In the genomic region with DNA sequence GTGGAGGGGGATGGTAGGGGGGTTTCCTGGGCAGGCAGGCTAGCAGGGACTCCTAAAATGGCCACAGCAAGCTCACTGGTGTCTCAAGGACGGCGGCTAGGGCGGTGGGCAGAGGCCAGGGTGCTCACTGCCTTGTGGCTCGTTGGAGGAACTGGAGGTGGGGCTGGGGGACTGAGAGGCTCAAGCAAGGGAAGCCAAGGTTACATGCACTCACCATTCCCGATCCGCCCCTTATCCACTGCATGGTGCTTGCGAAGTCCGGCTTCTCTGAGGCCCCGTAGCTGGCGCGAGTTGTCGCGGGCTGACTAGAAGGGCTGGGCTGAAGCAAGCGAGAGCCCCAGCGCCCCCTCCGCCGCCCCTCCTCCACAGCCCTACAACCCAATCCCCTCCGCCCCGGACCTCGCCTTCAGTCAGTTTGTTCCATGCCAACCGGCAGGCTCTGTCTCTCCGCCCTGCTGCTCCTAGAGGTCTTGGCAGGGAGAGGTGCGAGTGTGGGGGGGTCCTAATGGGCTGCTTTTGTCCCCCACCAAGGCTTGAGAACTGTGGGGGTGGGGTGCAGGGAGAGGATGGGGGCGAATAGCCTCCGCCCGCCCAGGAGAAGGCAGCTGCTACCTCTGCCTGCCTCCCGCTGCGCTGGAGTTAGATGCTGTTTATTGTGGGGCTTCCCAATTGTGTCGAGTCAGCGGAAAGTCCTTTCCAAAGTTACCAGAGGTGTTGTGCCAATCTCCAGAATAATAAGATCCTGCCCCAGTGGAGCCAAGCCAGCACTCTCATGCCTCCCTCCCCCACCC, we compare ENCODE assay signal across 8 cellular contexts. TPM values are rescaled to one million over a fixed set of nuclear protein-coding genes. Genes with fewer than 3 reads are reported as not detected.
DNase-seq lines count a peak whose midpoint lies in the region; ATAC-seq lines count a peak whose summit lies in the region.

A gene (minus strand): TSS at position 313 of the 791 bp plus-strand sequence. CDS start 69 bp downstream, at position 244.

- H3K9me3 ChIP-seq in T-helper 17 cell (ENCODE audit: control insufficient read depth, low read length, poor library complexity, severe bottlenecking) = no peaks in the 10 kb centered on the region

- DNase-seq in NCI-H748 (lab: John Stamatoyannopoulos, UW; ENCODE audit: unreplicated experiment) = peak; percentile 8
- no peak for DNase-seq in NCI-H748 treated with DMSO at 0.1 percent for 48 hours (lab: John Stamatoyannopoulos, UW)
- DNase-seq in T-helper 17 cell = no peak
- peak; percentile 7 for DNase-seq in fibroblast of peridontal ligament (ENCODE audit: extremely low read depth)
- no peak for DNase-seq in naive B cell
- DNase-seq in NCI-H510A (lab: John Stamatoyannopoulos, UW) = no peak
- no peak for DNase-seq in NCI-H510A treated with DMSO at 0.1 percent for 48 hours (lab: John Stamatoyannopoulos, UW)

- H3K4me1 Mint-ChIP-seq in T-helper 17 cell (no peaks in the 10 kb centered on the region), naive B cell (peaks cover 0 to 4% (median 0%) of the 10 kb centered on the region in 3 donors)

- H3K27me3 Mint-ChIP-seq in T-helper 17 cell (peaks cover 14% of the 10 kb centered on the region), naive B cell (no peaks in the 10 kb centered on the region)

- ATAC-seq in T-helper 17 cell (no peak), naive B cell (ENCODE audit: low read depth in 2 of 2) (peak; percentile 28 to 48)
- no peak for ATAC-seq in activated CD4-positive, CD25-positive, alpha-beta regulatory T cell treated with anti-CD3 and anti-CD28 coated beads, Interleukin-2, amount 50 U/mL, for 24 hours

- no peak within 1 kb of the TSS for H3K27ac Mint-ChIP-seq in T-helper 17 cell
- H3K27ac Mint-ChIP-seq in naive B cell = peak within 1 kb of the TSS in 2 of 6 donors; percentile 13 to 62

- peaks cover 0 to 2% (median 0%) of the 10 kb centered on the region in 7 donors for H3K9me3 Mint-ChIP-seq in naive B cell

- H3K36me3 Mint-ChIP-seq in T-helper 17 cell (ENCODE audit: low read depth) (no peaks in the 10 kb centered on the region), naive B cell (no peaks in the 10 kb centered on the region)

- peak within 1 kb of the TSS; percentile 58 for H3K4me3 Mint-ChIP-seq in T-helper 17 cell
- H3K4me3 Mint-ChIP-seq in naive B cell = peak within 1 kb of the TSS; percentile 65 to 90 (median 82)

RNA-seq across cellular contexts. Expression of the gene that starts here (rescaled TPM):
- 10 to 100 TPM; 15.2 to 16.2 TPM for total RNA-seq in T-helper 17 cell
- 10 to 100 TPM in 2 of 6 donors, 1 to 10 TPM in 4; 6.0 to 11.2 (median 7.0) TPM for polyA plus RNA-seq in naive B cell (ENCODE audit: low read depth in 6 of 6)

Comparison
In these comparisons a context has a peak if more than half of its experiments do, and no peak if none do; other contexts are left out.
1. DNase-seq: peak in NCI-H748 (single experiment) and fibroblast of peridontal ligament (single experiment); none in NCI-H748 treated with DMSO at 0.1 percent for 48 hours (single experiment), T-helper 17 cell (0 of 3), naive B cell (single experiment), NCI-H510A (single experiment) and NCI-H510A treated with DMSO at 0.1 percent for 48 hours (single experiment).
2. ATAC-seq: peak in naive B cell (2 of 2); none in T-helper 17 cell (single experiment) and activated CD4-positive, CD25-positive, alpha-beta regulatory T cell treated with anti-CD3 and anti-CD28 coated beads, Interleukin-2, amount 50 U/mL, for 24 hours (0 of 2).